3 cellular contexts compared by ENCODE assay signal in genomic region chrX:54909941-54910340, GRCh38.
"Had no signal": no experiment of that assay in that cellular context is flagged by ENCODE, and none has a peak within 500 bp of the region (broad histone marks: within the 10 kb centered on the region; RNA-seq: fewer than 3 reads in every experiment).

No MANE protein-coding gene starts in this region.

- H3K4me3 ChIP-seq: GM12878 had no signal

- DNase-seq: GDM1, GF-D8 had no signal
